21 cellular contexts compared by ENCODE assay signal in the genomic region with DNA sequence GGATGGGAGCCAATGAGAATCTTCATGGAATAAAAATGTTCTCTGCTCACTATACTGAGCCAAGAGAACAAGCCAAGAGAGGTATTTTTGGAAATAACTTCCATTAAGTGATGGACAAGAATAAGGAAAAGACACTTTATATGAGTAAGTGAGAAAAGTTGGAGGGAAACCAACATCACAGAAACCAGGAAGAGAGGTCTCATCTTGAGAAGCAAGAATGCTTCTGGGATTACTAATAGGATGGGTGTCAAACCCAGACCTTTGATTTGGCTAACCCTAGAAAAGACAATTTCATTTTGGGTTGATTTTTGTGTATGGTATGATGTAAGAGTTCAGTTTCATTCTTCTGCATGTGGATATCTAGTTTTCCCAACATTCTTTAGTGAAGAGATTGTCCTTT.
"Had no signal": no experiment of that assay in that cellular context is flagged by ENCODE, and none has a peak within 500 bp of the region (broad histone marks: within the 10 kb centered on the region; RNA-seq: fewer than 3 reads in every experiment).

No MANE protein-coding gene starts in this region.

- H3K27me3 ChIP-seq: esophagus muscularis mucosa, heart right ventricle, ovary had no signal

- H3K4me2 ChIP-seq: SK-N-SH had no signal

- H3K9me2 ChIP-seq: SK-N-SH had no signal

- H3K4me3 Mint-ChIP-seq: activated CD8-positive, alpha-beta T cell treated with anti-CD3 and anti-CD28 coated beads for 36 hours; activated naive CD4-positive, alpha-beta T cell treated with anti-CD3 and anti-CD28 coated beads, Interleukin-2, amount 50 U/mL, for 24 hours; activated T-cell treated with anti-CD3 and anti-CD28 coated beads, Interleukin-2, amount 50 U/mL, for 4 hours; naive B cell had no signal

- H3K4me3 ChIP-seq: esophagus muscularis mucosa, heart right ventricle, ovary had no signal

- H3K9ac ChIP-seq: SK-N-SH had no signal

- H3K4me1 Mint-ChIP-seq: activated naive CD4-positive, alpha-beta T cell treated with anti-CD3 and anti-CD28 coated beads, Interleukin-2, amount 50 U/mL, for 24 hours; naive B cell had no signal

- DNase-seq: activated CD4-positive, alpha-beta T cell treated with anti-CD3 and anti-CD28 coated beads for 48 hours; activated CD8-positive, alpha-beta T cell treated with anti-CD3 and anti-CD28 coated beads for 36 hours; activated effector memory CD4-positive, alpha-beta T cell treated with anti-CD3 and anti-CD28 coated beads, Interleukin-2, amount 50 U/mL, for 16 hours; activated T-cell treated with anti-CD3 and anti-CD28 coated beads, Interleukin-2, amount 50 U/mL, for 4 hours; central memory CD4-positive, alpha-beta T cell; cortex of kidney; effector CD4-positive, alpha-beta T cell; heart right ventricle; naive B cell; ovary; SK-N-SH; small intestine; stimulated activated CD4-positive, alpha-beta T cell treated with anti-CD3 and anti-CD28 coated beads, Interleukin-4, amount 100 ng/mL, for 4 hours; stimulated activated CD8-positive, alpha-beta memory T cell treated with anti-CD3 and anti-CD28 coated beads, Interleukin-4, amount 100 ng/mL, for 48 hours; stimulated activated naive CD8-positive, alpha-beta T cell treated with anti-CD3 and anti-CD28 coated beads, Interleukin-15, Interleukin-2, amounts not matched to agents 100 U/mL and 50 U/mL, for 24 hours; T-helper 1 cell; trophoblast cell had no signal

- H3K9me3 Mint-ChIP-seq: activated CD8-positive, alpha-beta T cell treated with anti-CD3 and anti-CD28 coated beads for 36 hours had no signal

- H3K27ac Mint-ChIP-seq: activated CD8-positive, alpha-beta T cell treated with anti-CD3 and anti-CD28 coated beads for 36 hours; activated naive CD4-positive, alpha-beta T cell treated with anti-CD3 and anti-CD28 coated beads, Interleukin-2, amount 50 U/mL, for 24 hours; naive B cell had no signal

- H3K36me3 Mint-ChIP-seq: activated naive CD4-positive, alpha-beta T cell treated with anti-CD3 and anti-CD28 coated beads, Interleukin-2, amount 50 U/mL, for 24 hours; naive B cell had no signal

- H3K36me3 ChIP-seq: esophagus muscularis mucosa, heart right ventricle, ovary had no signal

- H3K27me3 Mint-ChIP-seq: activated naive CD4-positive, alpha-beta T cell treated with anti-CD3 and anti-CD28 coated beads, Interleukin-2, amount 50 U/mL, for 24 hours had no signal

- H3K9me3 ChIP-seq: esophagus muscularis mucosa, heart right ventricle, ovary, SK-N-SH had no signal

- FAIRE-seq: frontal cortex, islet of Langerhans, small intestine had no signal

- H3K27ac ChIP-seq: esophagus muscularis mucosa, ovary had no signal
